Comparison of ENCODE assay signal across 35 cellular contexts in genomic region chr5:64800926-64801325, GRCh38.
"Had no signal": no experiment of that assay in that cellular context is flagged by ENCODE, and none has a peak within 500 bp of the region (broad histone marks: within the 10 kb centered on the region; RNA-seq: fewer than 3 reads in every experiment).

No MANE protein-coding gene starts in this region.

- H3K4me1 ChIP-seq: adrenal gland, breast epithelium, esophagus muscularis mucosa, foreskin keratinocyte, gastrocnemius medialis, heart left ventricle had no signal

- H3K27ac ChIP-seq: adrenal gland, breast epithelium, coronary artery, dorsolateral prefrontal cortex, esophagus muscularis mucosa, foreskin keratinocyte, gastrocnemius medialis, heart left ventricle, WERI-Rb-1 had no signal

- H3K9me3 ChIP-seq: adrenal gland, breast epithelium, esophagus muscularis mucosa, gastrocnemius medialis, heart left ventricle had no signal

- H3K27ac Mint-ChIP-seq: activated B cell treated with CpG ODN at 0.5 μM for 24 hours; activated CD8-positive, alpha-beta T cell treated with anti-CD3 and anti-CD28 coated beads for 36 hours; activated naive CD4-positive, alpha-beta T cell treated with anti-CD3 and anti-CD28 coated beads, Interleukin-2, amount 10 ng/mL, durations not matched to agents 7 days and 5 days; activated naive CD8-positive, alpha-beta T cell; activated T-helper 1 cell treated with anti-CD3 and anti-CD28 coated beads, Interleukin-12 subunit alpha, Interleukin-12 subunit beta, Interleukin-2, Interleukin-4 antibody, amounts not matched to agents 30 ng/mL and 10 ng/mL and 1 ng/mL, durations not matched to agents 14 hours and 24 hours and 36 hours; activated T-helper 2 cell treated with anti-CD3 and anti-CD28 coated beads, Interferon-gamma antibody, Interleukin-2, Interleukin-4, amounts not matched to agents 10 μg/mL and 5 μg/mL and 100 μg/mL, durations not matched to agents 14 hours and 24 hours and 36 hours; brain; dendritic cell treated with granulocyte-macrophage colony-stimulating factor and Interleukin-4, amounts not matched to agents 40 ng/mL and 50 ng/mL, for 4 days; effector memory CD8-positive, alpha-beta T cell; T-helper 2 cell treated with Interferon-gamma antibody and Interleukin-4, amounts not matched to agents 5 μg/mL and 100 μg/mL, for 36 hours had no signal

- ATAC-seq: activated CD4-positive, CD25-positive, alpha-beta regulatory T cell treated with anti-CD3 and anti-CD28 coated beads, Interleukin-2, amount 50 U/mL, for 24 hours; activated CD8-positive, alpha-beta T cell treated with anti-CD3 and anti-CD28 coated beads for 36 hours; effector memory CD8-positive, alpha-beta T cell; foreskin keratinocyte; gastrocnemius medialis; heart left ventricle; T-helper 17 cell had no signal

- H3K27me3 Mint-ChIP-seq: activated B cell treated with CpG ODN at 0.5 μM for 24 hours; activated CD8-positive, alpha-beta T cell treated with anti-CD3 and anti-CD28 coated beads for 36 hours; activated naive CD4-positive, alpha-beta T cell treated with anti-CD3 and anti-CD28 coated beads, Interleukin-2, amount 10 ng/mL, durations not matched to agents 7 days and 5 days; activated naive CD8-positive, alpha-beta T cell; brain; central memory CD8-positive, alpha-beta T cell; dendritic cell treated with granulocyte-macrophage colony-stimulating factor and Interleukin-4, amounts not matched to agents 40 ng/mL and 50 ng/mL, for 4 days; effector memory CD8-positive, alpha-beta T cell; T-helper 17 cell had no signal

- H3K9me3 Mint-ChIP-seq: activated B cell treated with CpG ODN at 0.5 μM for 24 hours; activated CD8-positive, alpha-beta T cell treated with anti-CD3 and anti-CD28 coated beads for 36 hours; activated naive CD4-positive, alpha-beta T cell treated with anti-CD3 and anti-CD28 coated beads, Interleukin-2, amount 10 ng/mL, durations not matched to agents 7 days and 5 days; activated T-helper 1 cell treated with anti-CD3 and anti-CD28 coated beads, Interleukin-12 subunit alpha, Interleukin-12 subunit beta, Interleukin-2, Interleukin-4 antibody, amounts not matched to agents 30 ng/mL and 10 ng/mL and 1 ng/mL, durations not matched to agents 14 hours and 24 hours and 36 hours; activated T-helper 2 cell treated with anti-CD3 and anti-CD28 coated beads, Interferon-gamma antibody, Interleukin-2, Interleukin-4, amounts not matched to agents 10 μg/mL and 5 μg/mL and 100 μg/mL, durations not matched to agents 14 hours and 24 hours and 36 hours; brain; central memory CD8-positive, alpha-beta T cell; dendritic cell treated with granulocyte-macrophage colony-stimulating factor and Interleukin-4, amounts not matched to agents 40 ng/mL and 50 ng/mL, for 4 days; effector memory CD8-positive, alpha-beta T cell; T-helper 2 cell treated with Interferon-gamma antibody and Interleukin-4, amounts not matched to agents 5 μg/mL and 100 μg/mL, for 36 hours had no signal

- H3K36me3 Mint-ChIP-seq: activated naive CD4-positive, alpha-beta T cell treated with anti-CD3 and anti-CD28 coated beads, Interleukin-2, amount 10 ng/mL, durations not matched to agents 7 days and 5 days had no signal

- H3K4me1 Mint-ChIP-seq: activated B cell treated with CpG ODN at 0.5 μM for 24 hours; activated naive CD4-positive, alpha-beta T cell treated with anti-CD3 and anti-CD28 coated beads, Interleukin-2, amount 10 ng/mL, durations not matched to agents 7 days and 5 days; brain; central memory CD8-positive, alpha-beta T cell; T-helper 17 cell had no signal

- DNase-seq: activated B cell treated with CpG ODN at 0.5 μM for 24 hours; activated CD4-positive, alpha-beta T cell treated with anti-CD3 and anti-CD28 coated beads for 48 hours; activated CD4-positive, alpha-beta T cell treated with anti-CD3 and anti-CD28 coated beads, Interleukin-2, amount 50 U/mL, for 1 hour; activated CD4-positive, alpha-beta T cell treated with anti-CD3 and anti-CD28 coated beads, Interleukin-2, amount 50 U/mL, for 48 hours; activated CD8-positive, alpha-beta memory T cell treated with anti-CD3 and anti-CD28 coated beads for 24 hours; activated CD8-positive, alpha-beta T cell treated with anti-CD3 and anti-CD28 coated beads for 36 hours; activated effector memory CD4-positive, alpha-beta T cell treated with anti-CD3 and anti-CD28 coated beads, Interleukin-2, amount 50 U/mL, for 16 hours; activated naive CD4-positive, alpha-beta T cell treated with anti-CD3 and anti-CD28 coated beads, Interleukin-2, amount 10 ng/mL, durations not matched to agents 7 days and 5 days; activated T-cell treated with anti-CD3 and anti-CD28 coated beads, Interleukin-2, amount 50 U/mL, for 1 hour; activated T-cell treated with anti-CD3 and anti-CD28 coated beads, Interleukin-2, amount 50 U/mL, for 48 hours; adrenal gland; amygdala; aorta; dorsolateral prefrontal cortex; effector memory CD8-positive, alpha-beta T cell; erythroblast; foreskin keratinocyte; gastrocnemius medialis; glutamatergic neuron; heart left ventricle; T-helper 1 cell; T-helper 17 cell; T1000; WERI-Rb-1 had no signal

- H3K27me3 ChIP-seq: adrenal gland, breast epithelium, dorsolateral prefrontal cortex, esophagus muscularis mucosa, foreskin keratinocyte, gastrocnemius medialis, heart left ventricle had no signal

- H3K4me3 ChIP-seq: adrenal gland, breast epithelium, coronary artery, dorsolateral prefrontal cortex, esophagus muscularis mucosa, gastrocnemius medialis, heart left ventricle had no signal

- H3K36me3 ChIP-seq: adrenal gland, breast epithelium, WERI-Rb-1 had no signal

- H3K4me3 Mint-ChIP-seq: activated B cell treated with CpG ODN at 0.5 μM for 24 hours; activated CD8-positive, alpha-beta T cell treated with anti-CD3 and anti-CD28 coated beads for 36 hours; activated naive CD4-positive, alpha-beta T cell treated with anti-CD3 and anti-CD28 coated beads, Interleukin-2, amount 10 ng/mL, durations not matched to agents 7 days and 5 days; activated naive CD8-positive, alpha-beta T cell; activated T-helper 1 cell treated with anti-CD3 and anti-CD28 coated beads, Interleukin-12 subunit alpha, Interleukin-12 subunit beta, Interleukin-2, Interleukin-4 antibody, amounts not matched to agents 30 ng/mL and 10 ng/mL and 1 ng/mL, durations not matched to agents 14 hours and 24 hours and 36 hours; brain; central memory CD8-positive, alpha-beta T cell; dendritic cell treated with granulocyte-macrophage colony-stimulating factor and Interleukin-4, amounts not matched to agents 40 ng/mL and 50 ng/mL, for 4 days; effector memory CD8-positive, alpha-beta T cell; T-helper 17 cell; T-helper 2 cell treated with Interferon-gamma antibody and Interleukin-4, amounts not matched to agents 5 μg/mL and 100 μg/mL, for 36 hours had no signal
